In the genomic region with DNA sequence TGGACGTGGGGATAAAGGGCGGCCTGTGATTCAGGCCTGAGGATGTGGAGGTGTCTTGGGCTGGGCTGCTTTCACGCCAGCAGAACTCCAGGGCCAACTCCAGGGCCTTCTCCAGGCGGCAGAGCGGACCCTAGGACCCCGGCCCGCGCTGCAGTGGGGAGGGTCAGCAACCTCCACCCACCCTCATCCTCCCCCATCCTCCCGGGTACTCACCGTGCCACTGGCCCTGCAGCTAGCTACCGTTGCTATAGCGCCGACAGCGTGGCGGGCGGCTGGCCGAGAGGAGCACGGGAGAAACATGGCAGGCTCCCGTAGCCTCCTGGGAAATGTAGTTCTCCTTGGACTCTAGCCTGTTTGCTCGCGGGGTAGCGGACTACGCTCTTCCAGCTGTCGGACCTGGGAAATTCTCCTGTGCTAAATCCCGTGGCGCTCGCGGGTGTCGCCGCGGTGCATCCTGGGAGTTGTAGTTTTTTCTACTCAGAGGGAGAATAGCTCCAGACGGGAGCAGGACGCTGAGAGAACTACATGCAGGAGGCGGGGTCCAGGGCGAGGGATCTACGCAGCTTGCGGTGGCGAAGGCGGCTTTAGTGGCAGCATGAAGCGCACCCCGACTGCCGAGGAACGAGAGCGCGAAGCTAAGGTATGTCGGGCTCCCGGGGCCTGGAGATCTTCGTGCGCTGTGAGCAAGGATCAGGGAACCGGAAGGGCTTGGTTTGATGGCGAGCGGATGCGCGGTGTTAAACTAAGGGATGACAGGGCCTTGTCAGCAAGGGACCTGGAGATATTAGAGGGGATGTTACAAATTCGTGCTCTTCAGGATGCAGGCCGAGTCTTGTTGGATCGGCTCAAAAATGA, we compare ENCODE assay signal across 8 cellular contexts. TPM values are rescaled to one million over a fixed set of nuclear protein-coding genes. Genes with fewer than 3 reads are reported as not detected.
A peak's percentile ranks its signal among the peaks of the same experiment; 100 is the strongest.
DNase-seq lines count a peak whose midpoint lies in the region; ATAC-seq and TF ChIP-seq lines count a peak whose summit lies in the region.

FTO (plus strand) TSS at position 567 of the 855 bp plus-strand sequence.
RPGRIP1L (minus strand) TSS at position 270 of the 855 bp plus-strand sequence. CDS start 3,136 bp downstream, outside the sequence.

- DNase-seq in NCI-H1436 (lab: John Stamatoyannopoulos, UW) (peak; percentile 99), T follicular helper cell (ENCODE audit: low read depth) (peak; percentile 95), amniotic epithelial cell (ENCODE audit: low read depth) (peak; percentile 99), left cardiac atrium (peak; percentile 99), posterior vena cava (ENCODE audit: low spot score) (peak; percentile 99), ureter (ENCODE audit: low spot score) (peak; percentile 100)

- no peak for TF ChIP-seq CTCF in GM12875 (IDR thresholded peaks at IDR 0.05; ENCODE audit: borderline replicate concordance, insufficient read depth, low read depth, low read length)

- intact Hi-C loops in left cardiac atrium (cut with DNase I) (no loop called here), posterior vena cava (cut with DNase I) (no loop called here)

- ATAC-seq in HG02798 (IDR thresholded peaks at IDR 0.05; ENCODE audit: poor library complexity, unreplicated experiment), result peak; percentile 99
- ATAC-seq in left cardiac atrium, result peak; percentile 99 to 100

- peak within 1 kb of the TSS; percentile 71 for H3K4me3 ChIP-seq in GM12875 (ENCODE audit: low read depth, low read length)

RNA-seq across cellular contexts. Expression of gene FTO, which starts in this region (rescaled TPM):
- 10 to 100 TPM; 61.1 to 71.2 TPM for total RNA-seq in left cardiac atrium
- 10 to 100 TPM; 77.7 to 98.0 TPM for total RNA-seq in posterior vena cava
- total RNA-seq in ureter, result 116 TPM

RNA-seq across cellular contexts. Expression of gene RPGRIP1L, which starts in this region (rescaled TPM):
- total RNA-seq in left cardiac atrium (1 to 10 TPM; 2.0 to 4.5 TPM), posterior vena cava (1 to 10 TPM; 6.6 to 6.8 TPM), ureter (14.1 TPM)

Comparison
In these comparisons a context has a peak if more than half of its experiments do, and no peak if none do; other contexts are left out.
1. Peak in every context shown above with its lines: DNase-seq, ATAC-seq and H3K4me3 ChIP-seq.